In genomic region chr2:188308483-188308882, GRCh38 we compare ENCODE assay signal across 1 cellular context.
TF ChIP-seq lines count a peak whose summit lies in the region.

No MANE protein-coding gene starts in this region.

TF ChIP-seq in WTC11, 78 proteins besides CTCF, POLR2A, EP300 and RAD21:
- TF ChIP-seq ETV6 (CRISPR knock-in tag; IDR thresholded peaks at IDR 0.05) (no peak), IRF2 (CRISPR knock-in tag; IDR thresholded peaks at IDR 0.05; ENCODE audit: borderline replicate concordance, low read depth) (no peak), FOXP1 (CRISPR knock-in tag; IDR thresholded peaks at IDR 0.05; ENCODE audit: borderline replicate concordance) (no peak), GTF2I (CRISPR knock-in tag; conservative IDR thresholded peaks at IDR 0.05) (no peak), NR3C1 (CRISPR knock-in tag; conservative IDR thresholded peaks at IDR 0.05; ENCODE audit: low read depth) (no peak), TEAD1 (CRISPR knock-in tag; IDR thresholded peaks at IDR 0.05) (no peak), TP53 (CRISPR knock-in tag; IDR thresholded peaks at IDR 0.05) (no peak), PREB (CRISPR knock-in tag; IDR thresholded peaks at IDR 0.05; ENCODE audit: borderline replicate concordance) (no peak), HMGA2 (CRISPR knock-in tag; IDR thresholded peaks at IDR 0.05) (no peak), STAT6 (CRISPR knock-in tag; conservative IDR thresholded peaks at IDR 0.05; ENCODE audit: low read depth) (no peak)
